ENCODE assay signal across 22 cellular contexts in the genomic region with DNA sequence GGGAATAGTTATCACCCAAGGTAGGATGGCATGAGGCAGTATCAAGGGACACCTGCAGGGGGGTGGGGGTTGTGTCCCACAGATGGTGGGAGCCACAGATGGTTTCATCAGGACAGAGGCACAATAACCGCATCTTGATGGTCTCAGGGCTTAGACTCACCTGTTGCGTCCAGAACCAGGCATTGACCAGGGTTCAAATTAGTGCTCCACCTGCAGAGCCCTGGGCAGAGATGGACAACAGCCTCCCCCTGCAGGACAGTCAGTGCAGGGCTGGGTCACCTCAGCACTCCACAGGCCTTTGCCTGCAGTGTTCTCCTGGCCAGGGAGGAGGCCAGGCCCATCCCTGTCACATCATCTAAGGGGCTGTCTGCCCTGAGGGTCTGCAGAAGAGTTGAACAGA. TPM values are rescaled to one million over a fixed set of nuclear protein-coding genes. Genes with fewer than 3 reads are reported as not detected.
"Had no signal": no experiment of that assay in that cellular context is flagged by ENCODE, and none has a peak within 500 bp of the region (broad histone marks: within the 10 kb centered on the region; RNA-seq: fewer than 3 reads in every experiment).

No MANE protein-coding gene starts in this region.

- DNase-seq: activated CD4-positive, alpha-beta memory T cell treated with anti-CD3 and anti-CD28 coated beads, Interleukin-2, amount 10 ng/mL, durations not matched to agents 7 days and 5 days; activated CD4-positive, alpha-beta T cell treated with anti-CD3 and anti-CD28 coated beads for 4 hours; activated T-cell treated with anti-CD3 and anti-CD28 coated beads, Interleukin-2, amount 50 U/mL, for 24 hours; amygdala; brain microvascular endothelial cell; cerebellar nuclear complex; effector memory CD8-positive, alpha-beta T cell; left ventricle myocardium inferior; mesendoderm; nucleus accumbens; stimulated activated CD4-positive, alpha-beta T cell treated with anti-CD3 and anti-CD28 coated beads, Interleukin-15, amount 100 ng/mL, for 24 hours; stimulated activated CD4-positive, alpha-beta T cell treated with anti-CD3 and anti-CD28 coated beads, Interleukin-4, amount 100 ng/mL, for 1 hour; stimulated activated naive B cell treated with anti-CD40 and anti-IgM and Interleukin-4, amounts not matched to agents 10 μg/mL and 1 μg/mL and 100 μg/mL, for 72 hours; T-helper 17 cell had no signal

- H3K9me3 Mint-ChIP-seq: activated CD4-positive, alpha-beta memory T cell treated with anti-CD3 and anti-CD28 coated beads, Interleukin-2, amount 10 ng/mL, durations not matched to agents 7 days and 5 days; activated naive CD4-positive, alpha-beta T cell treated with anti-CD3 and anti-CD28 coated beads, Interleukin-2, amount 50 U/mL, for 24 hours; activated T-cell treated with anti-CD3 and anti-CD28 coated beads, Interleukin-2, amount 50 U/mL, for 24 hours; dendritic cell treated with granulocyte-macrophage colony-stimulating factor and Interleukin-4, amounts not matched to agents 40 ng/mL and 50 ng/mL, for 4 days; effector memory CD8-positive, alpha-beta T cell; stimulated activated naive B cell treated with anti-CD40 and anti-IgM and Interleukin-4, amounts not matched to agents 10 μg/mL and 1 μg/mL and 100 μg/mL, for 72 hours had no signal

- H3K4me1 Mint-ChIP-seq: activated CD4-positive, alpha-beta memory T cell treated with anti-CD3 and anti-CD28 coated beads, Interleukin-2, amount 10 ng/mL, durations not matched to agents 7 days and 5 days; activated naive CD4-positive, alpha-beta T cell treated with anti-CD3 and anti-CD28 coated beads, Interleukin-2, amount 50 U/mL, for 24 hours; nephron; stimulated activated naive B cell treated with anti-CD40 and anti-IgM and Interleukin-4, amounts not matched to agents 10 μg/mL and 1 μg/mL and 100 μg/mL, for 72 hours had no signal

- H3K36me3 ChIP-seq: brain microvascular endothelial cell, left ventricle myocardium inferior, right atrium auricular region, tibial nerve had no signal

- H3K4me3 Mint-ChIP-seq: activated CD4-positive, alpha-beta memory T cell treated with anti-CD3 and anti-CD28 coated beads, Interleukin-2, amount 10 ng/mL, durations not matched to agents 7 days and 5 days; activated naive CD4-positive, alpha-beta T cell treated with anti-CD3 and anti-CD28 coated beads, Interleukin-2, amount 50 U/mL, for 24 hours; activated T-cell treated with anti-CD3 and anti-CD28 coated beads, Interleukin-2, amount 50 U/mL, for 24 hours; dendritic cell treated with granulocyte-macrophage colony-stimulating factor and Interleukin-4, amounts not matched to agents 40 ng/mL and 50 ng/mL, for 4 days; effector memory CD8-positive, alpha-beta T cell; nephron; stimulated activated naive B cell treated with anti-CD40 and anti-IgM and Interleukin-4, amounts not matched to agents 10 μg/mL and 1 μg/mL and 100 μg/mL, for 72 hours; T-helper 17 cell had no signal

- H3K4me1 ChIP-seq: left ventricle myocardium inferior, right atrium auricular region, tibial nerve had no signal

- H3K9me3 ChIP-seq: right atrium auricular region had no signal

- H3K27me3 Mint-ChIP-seq: activated naive CD4-positive, alpha-beta T cell treated with anti-CD3 and anti-CD28 coated beads, Interleukin-2, amount 50 U/mL, for 24 hours had no signal

- ATAC-seq: effector memory CD8-positive, alpha-beta T cell; stimulated activated naive B cell treated with anti-CD40 and anti-IgM and Interleukin-4, amounts not matched to agents 10 μg/mL and 1 μg/mL and 100 μg/mL, for 72 hours; T-helper 17 cell had no signal

- H3K27ac ChIP-seq: brain microvascular endothelial cell, left ventricle myocardium inferior, right atrium auricular region, skin epidermis, tibial nerve had no signal

- H3K27ac Mint-ChIP-seq: activated CD4-positive, alpha-beta memory T cell treated with anti-CD3 and anti-CD28 coated beads, Interleukin-2, amount 10 ng/mL, durations not matched to agents 7 days and 5 days; activated naive CD4-positive, alpha-beta T cell treated with anti-CD3 and anti-CD28 coated beads, Interleukin-2, amount 50 U/mL, for 24 hours; activated T-cell treated with anti-CD3 and anti-CD28 coated beads, Interleukin-2, amount 50 U/mL, for 24 hours; dendritic cell treated with granulocyte-macrophage colony-stimulating factor and Interleukin-4, amounts not matched to agents 40 ng/mL and 50 ng/mL, for 4 days; effector memory CD8-positive, alpha-beta T cell; nephron; stimulated activated naive B cell treated with anti-CD40 and anti-IgM and Interleukin-4, amounts not matched to agents 10 μg/mL and 1 μg/mL and 100 μg/mL, for 72 hours; T-helper 17 cell had no signal

- H3K4me3 ChIP-seq: left ventricle myocardium inferior, right atrium auricular region, skin epidermis, tibial nerve had no signal

- H3K27me3 ChIP-seq: brain microvascular endothelial cell, right atrium auricular region, tibial nerve had no signal

- H3K36me3 Mint-ChIP-seq: activated naive CD4-positive, alpha-beta T cell treated with anti-CD3 and anti-CD28 coated beads, Interleukin-2, amount 50 U/mL, for 24 hours had no signal

RNA-seq across cellular contexts. Expression of gene CEACAM8, which starts 51.9 kb away (rescaled TPM):
- total RNA-seq: activated CD4-positive, alpha-beta memory T cell treated with anti-CD3 and anti-CD28 coated beads, Interleukin-2, amount 10 ng/mL, durations not matched to agents 7 days and 5 days; epithelial cell of proximal tubule; kidney epithelial cell; left ventricle myocardium inferior; right atrium auricular region; T-helper 17 cell; tibial nerve had no signal
